In genomic region chr4:140134780-140135179, GRCh38 we compare ENCODE assay signal across 17 cellular contexts.
"Had no signal": no experiment of that assay in that cellular context is flagged by ENCODE, and none has a peak within 500 bp of the region (broad histone marks: within the 10 kb centered on the region; RNA-seq: fewer than 3 reads in every experiment).

No MANE protein-coding gene starts in this region.

- H3K9me3 Mint-ChIP-seq: activated T-helper 1 cell treated with anti-CD3 and anti-CD28 coated beads, Interleukin-12 subunit alpha, Interleukin-12 subunit beta, Interleukin-2, Interleukin-4 antibody, amounts not matched to agents 30 ng/mL and 10 ng/mL and 1 ng/mL, durations not matched to agents 14 hours and 24 hours and 36 hours; memory B cell; naive thymus-derived CD4-positive, alpha-beta T cell had no signal

- H3K36me3 Mint-ChIP-seq: memory B cell had no signal

- H3K27ac Mint-ChIP-seq: activated CD8-positive, alpha-beta T cell treated with anti-CD3 and anti-CD28 coated beads, Interleukin-2, amount 10 ng/mL, durations not matched to agents 7 days and 5 days; activated T-helper 1 cell treated with anti-CD3 and anti-CD28 coated beads, Interleukin-12 subunit alpha, Interleukin-12 subunit beta, Interleukin-2, Interleukin-4 antibody, amounts not matched to agents 30 ng/mL and 10 ng/mL and 1 ng/mL, durations not matched to agents 14 hours and 24 hours and 36 hours; memory B cell; naive thymus-derived CD4-positive, alpha-beta T cell; stimulated activated naive CD8-positive, alpha-beta T cell treated with anti-CD3 and anti-CD28 coated beads, Interleukin-15, Interleukin-2, amounts not matched to agents 100 ng/mL and 50 ng/mL, for 24 hours had no signal

- H3K27ac ChIP-seq: psoas muscle, thyroid gland had no signal

- H3K36me3 ChIP-seq: thyroid gland had no signal

- H3K4me3 ChIP-seq: psoas muscle, thyroid gland had no signal

- H3K4me1 ChIP-seq: psoas muscle had no signal

- ATAC-seq: activated CD8-positive, alpha-beta T cell treated with anti-CD3 and anti-CD28 coated beads, Interleukin-2, amount 10 ng/mL, durations not matched to agents 7 days and 5 days; esophagus mucosa; naive thymus-derived CD4-positive, alpha-beta T cell had no signal

- H3K9me3 ChIP-seq: psoas muscle, thyroid gland had no signal

- DNase-seq: activated CD4-positive, alpha-beta T cell treated with anti-CD3 and anti-CD28 coated beads for 1 hour; activated CD4-positive, alpha-beta T cell treated with anti-CD3 and anti-CD28 coated beads, Interleukin-2, amount 50 U/mL, for 1 hour; activated CD8-positive, alpha-beta T cell treated with anti-CD3 and anti-CD28 coated beads, Interleukin-2, amount 10 ng/mL, durations not matched to agents 7 days and 5 days; activated gamma-delta T cell; activated naive CD4-positive, alpha-beta T cell treated with anti-CD3 and anti-CD28 coated beads, Interleukin-2, amount 50 U/mL, for 16 hours; central memory CD4-positive, alpha-beta T cell; effector memory CD4-positive, alpha-beta T cell; foreskin melanocyte; naive thymus-derived CD4-positive, alpha-beta T cell; stimulated activated CD4-positive, alpha-beta T cell treated with anti-CD3 and anti-CD28 coated beads, Interleukin-1b, Interleukin-23, amount 100 ng/mL, for 48 hours; T-helper 9 cell had no signal

- H3K27me3 ChIP-seq: thyroid gland had no signal

- H3K4me1 Mint-ChIP-seq: memory B cell had no signal

- H3K4me3 Mint-ChIP-seq: activated CD8-positive, alpha-beta T cell treated with anti-CD3 and anti-CD28 coated beads, Interleukin-2, amount 10 ng/mL, durations not matched to agents 7 days and 5 days; activated T-helper 1 cell treated with anti-CD3 and anti-CD28 coated beads, Interleukin-12 subunit alpha, Interleukin-12 subunit beta, Interleukin-2, Interleukin-4 antibody, amounts not matched to agents 30 ng/mL and 10 ng/mL and 1 ng/mL, durations not matched to agents 14 hours and 24 hours and 36 hours; memory B cell; naive thymus-derived CD4-positive, alpha-beta T cell; stimulated activated naive CD8-positive, alpha-beta T cell treated with anti-CD3 and anti-CD28 coated beads, Interleukin-15, Interleukin-2, amounts not matched to agents 100 ng/mL and 50 ng/mL, for 24 hours had no signal
